Comparison of ENCODE assay signal across 1 cellular context in genomic region chr7:137882261-137882668, GRCh38.
TF ChIP-seq lines count a peak whose summit lies in the region.

No MANE protein-coding gene starts in this region.

TF ChIP-seq in K562, 482 proteins besides CTCF, POLR2A, EP300 and RAD21 (continued from another document and continues in another):
- TF ChIP-seq E2F5 (CRISPR knock-in tag; IDR thresholded peaks at IDR 0.05) (no peak), JUN (IDR thresholded peaks at IDR 0.05; ENCODE audit: borderline replicate concordance, low read depth, low read length) (peak; percentile 97), JUN (CRISPR knock-in tag; IDR thresholded peaks at IDR 0.05; ENCODE audit: borderline replicate concordance) (no peak), HOMEZ (CRISPR knock-in tag; IDR thresholded peaks at IDR 0.05) (no peak), PRDM10 (IDR thresholded peaks at IDR 0.05; ENCODE audit: partially characterized antibody) (peak; percentile 58), SRSF3 (IDR thresholded peaks at IDR 0.05; ENCODE audit: insufficient read depth, low read length) (no peak), MTA3 (IDR thresholded peaks at IDR 0.05; ENCODE audit: borderline replicate concordance) (0 out of 2 replicates have a peak, but pooled peaks have one; percentile 66), PML (IDR thresholded peaks at IDR 0.05; ENCODE audit: low read length) (peak; percentile 18; the same call in 1 of the 2 replicates), ZBTB11 (CRISPR knock-in tag; IDR thresholded peaks at IDR 0.05) (peak in 1 of 3 experiments; percentile 65; a peak in 2 of 6 replicates), JUND (IDR thresholded peaks at IDR 0.05; ENCODE audit: borderline replicate concordance, low read depth, low read length) (peak; percentile 96), JUND (tag; IDR thresholded peaks at IDR 0.05; ENCODE audit: borderline replicate concordance, low read depth, low read length) (peak; percentile 95; the same call in 2 of the 3 replicates), ZNF316 (IDR thresholded peaks at IDR 0.05) (peak; percentile 79), CBFA2T3 (IDR thresholded peaks at IDR 0.05) (peak; percentile 65), JUNB (CRISPR knock-in tag; conservative IDR thresholded peaks at IDR 0.05) (peak; percentile 89), MXI1 (IDR thresholded peaks at IDR 0.05; ENCODE audit: low read depth, low read length) (no peak), TEAD4 (IDR thresholded peaks at IDR 0.05; ENCODE audit: low read length) (peak; percentile 50), TEAD4 (CRISPR knock-in tag; IDR thresholded peaks at IDR 0.05; ENCODE audit: borderline replicate concordance) (no peak), VEZF1 (CRISPR knock-in tag; IDR thresholded peaks at IDR 0.05) (peak; percentile 29; the same call in 1 of the 2 replicates), NFXL1 (CRISPR knock-in tag; IDR thresholded peaks at IDR 0.05) (no peak), CREB1 (IDR thresholded peaks at IDR 0.05) (peak; percentile 58; the same call in 1 of the 2 replicates), CREB1 (CRISPR knock-in tag; IDR thresholded peaks at IDR 0.05) (no peak), HMBOX1 (IDR thresholded peaks at IDR 0.05) (peak; percentile 52; the same call in 1 of the 2 replicates), POLR2B (IDR thresholded peaks at IDR 0.05; ENCODE audit: low read depth, partially characterized antibody) (peak; percentile 4), HMG20A (CRISPR knock-in tag; conservative IDR thresholded peaks at IDR 0.05) (no peak), ARNT (IDR thresholded peaks at IDR 0.05) (0 out of 4 replicates have a peak, but pooled peaks of 1 of the 2 experiments have one; percentile 41), CBX1 (IDR thresholded peaks at IDR 0.05; ENCODE audit: low read depth) (no peak), FOXM1 (IDR thresholded peaks at IDR 0.05; ENCODE audit: low read depth) (no peak), FOXM1 (CRISPR knock-in tag; IDR thresholded peaks at IDR 0.05; ENCODE audit: low read depth) (no peak), TRIM28 (IDR thresholded peaks at IDR 0.05) (peak; percentile 75; the same call in 1 of the 2 replicates), NRF1 (conservative IDR thresholded peaks at IDR 0.05 in 1 of 2, IDR thresholded peaks at IDR 0.05 in 1 of 2) (peak in 1 of 2 experiments; percentile 28; a peak in 2 of 4 replicates), CUX1 (CRISPR knock-in tag; IDR thresholded peaks at IDR 0.05) (no peak), TBP (optimal IDR thresholded peaks at IDR 0.05; ENCODE audit: low read depth, low read length) (peak; percentile 31), MBD1 (CRISPR knock-in tag; IDR thresholded peaks at IDR 0.05) (no peak), TAF1 (IDR thresholded peaks at IDR 0.05; ENCODE audit: control insufficient read depth, extremely low read depth, insufficient read depth, low read length, severe bottlenecking) (peak; percentile 23), ZNF140 (CRISPR knock-in tag; IDR thresholded peaks at IDR 0.05) (no peak), FIP1L1 (IDR thresholded peaks at IDR 0.05; ENCODE audit: low read depth, low read length, poor library complexity, severe bottlenecking) (no peak), TCF3 (CRISPR knock-in tag; IDR thresholded peaks at IDR 0.05) (peak; percentile 72), YY1 (IDR thresholded peaks at IDR 0.05; ENCODE audit: borderline replicate concordance in 1 of 3, control insufficient read depth in 1 of 3, extremely low read depth in 1 of 3, insufficient read depth in 3 of 3, insufficient read length in 1 of 3, insufficient replicate concordance in 2 of 3, low read depth in 1 of 3, low read length in 2 of 3) (peak in 1 of 3 experiments; percentile 44), ZNF277 (CRISPR knock-in tag; IDR thresholded peaks at IDR 0.05; ENCODE audit: borderline replicate concordance) (no peak), GABPB1 (CRISPR knock-in tag; IDR thresholded peaks at IDR 0.05) (peak; percentile 79), TAL1 (IDR thresholded peaks at IDR 0.05) (no peak)
